In genomic region chr12:11731455-11731854, GRCh38 we compare ENCODE assay signal across 12 cellular contexts.
A peak's percentile ranks its signal among the peaks of the same experiment; 100 is the strongest.
DNase-seq lines count a peak whose midpoint lies in the region; ATAC-seq and TF ChIP-seq lines count a peak whose summit lies in the region.
"Had no signal": no experiment of that assay in that cellular context is flagged by ENCODE, and none has a peak within 500 bp of the region (broad histone marks: within the 10 kb centered on the region; RNA-seq: fewer than 3 reads in every experiment).

No MANE protein-coding gene starts in this region.

- no peaks in the 10 kb centered on the region for H3K27me3 Mint-ChIP-seq in activated naive CD4-positive, alpha-beta T cell treated with anti-CD3 and anti-CD28 coated beads, Interleukin-2, amount 10 ng/mL, durations not matched to agents 7 days and 5 days

- no peaks in the 10 kb centered on the region for H3K9me3 ChIP-seq in gastroesophageal sphincter
- no peaks in the 10 kb centered on the region for H3K9me3 ChIP-seq in left ventricle myocardium inferior (replicated peaks)
- H3K9me3 ChIP-seq: uterus had no signal

- 25 to 37% methylated on average over 3 of the region's 3 CpGs for WGBS in gastroesophageal sphincter (ENCODE audit: low coverage in 1 of 2), 2 donors

- CTCF ChIA-PET in activated naive CD4-positive, alpha-beta T cell treated with anti-CD3 and anti-CD28 coated beads, Interleukin-2, amount 10 ng/mL, durations not matched to agents 7 days and 5 days (lab: Charles Lee) = interaction anchor here (0.6 to 2.0 kb wide), 9 partner anchors 11 to 305 kb away, joined by 3 to 7 read pairs (median 3); no protein-coding TSS in a partner anchor

- peak overlapping the region in 3 of 4 donors; percentile 12 to 72 (median 46) for H3K27ac ChIP-seq in gastroesophageal sphincter
- H3K27ac ChIP-seq in left ventricle myocardium inferior (replicated peaks) = no peak overlapping the region
- H3K27ac ChIP-seq: neural progenitor cell, uterus had no signal

- H3K4me3 Mint-ChIP-seq in activated naive CD4-positive, alpha-beta T cell treated with anti-CD3 and anti-CD28 coated beads, Interleukin-2, amount 10 ng/mL, durations not matched to agents 7 days and 5 days = no peak overlapping the region
- H3K4me3 Mint-ChIP-seq: neural progenitor cell had no signal

- H3K4me1 ChIP-seq in gastroesophageal sphincter = peaks cover 0 to 57% (median 2%) of the 10 kb centered on the region in 3 donors
- H3K4me1 ChIP-seq in left ventricle myocardium inferior = peaks cover 31% of the 10 kb centered on the region
- H3K4me1 ChIP-seq: neural progenitor cell, uterus had no signal

- TF ChIP-seq EP300 in gastroesophageal sphincter (IDR thresholded peaks at IDR 0.05) = no peak

- peak overlapping the region; percentile 83 for H3K27ac Mint-ChIP-seq in activated naive CD4-positive, alpha-beta T cell treated with anti-CD3 and anti-CD28 coated beads, Interleukin-2, amount 10 ng/mL, durations not matched to agents 7 days and 5 days

- H3K9me3 Mint-ChIP-seq in activated naive CD4-positive, alpha-beta T cell treated with anti-CD3 and anti-CD28 coated beads, Interleukin-2, amount 10 ng/mL, durations not matched to agents 7 days and 5 days = no peaks in the 10 kb centered on the region
- H3K9me3 Mint-ChIP-seq: neural progenitor cell had no signal

- peaks cover 68% of the 10 kb centered on the region for H3K4me1 Mint-ChIP-seq in activated naive CD4-positive, alpha-beta T cell treated with anti-CD3 and anti-CD28 coated beads, Interleukin-2, amount 10 ng/mL, durations not matched to agents 7 days and 5 days

- H3K36me3 ChIP-seq in gastroesophageal sphincter = no peaks in the 10 kb centered on the region
- no peaks in the 10 kb centered on the region for H3K36me3 ChIP-seq in left ventricle myocardium inferior
- H3K36me3 ChIP-seq: neural progenitor cell, uterus had no signal

- no peak for DNase-seq in activated naive CD4-positive, alpha-beta T cell treated with anti-CD3 and anti-CD28 coated beads, Interleukin-2, amount 10 ng/mL, durations not matched to agents 7 days and 5 days
- DNase-seq in activated naive CD4-positive, alpha-beta T cell treated with Interleukin-2 at 50 U/mL for 16 hours = no peak
- DNase-seq in SW 1271 (lab: John Stamatoyannopoulos, UW) (peak; percentile 22 to 75), left ventricle myocardium inferior (no peak), GF-D8 (lab: John Stamatoyannopoulos, UW) (no peak)
- DNase-seq: C1 segment of cervical spinal cord, uterus had no signal

- H3K36me3 Mint-ChIP-seq in activated naive CD4-positive, alpha-beta T cell treated with anti-CD3 and anti-CD28 coated beads, Interleukin-2, amount 10 ng/mL, durations not matched to agents 7 days and 5 days = peaks cover 12% of the 10 kb centered on the region

- H3K4me3 ChIP-seq in gastroesophageal sphincter = no peak overlapping the region
- no peak overlapping the region for H3K4me3 ChIP-seq in left ventricle myocardium inferior
- H3K4me3 ChIP-seq: neural progenitor cell, uterus had no signal

- no peak for ATAC-seq in gastroesophageal sphincter
- ATAC-seq in GM21723 (IDR thresholded peaks at IDR 0.05; ENCODE audit: unreplicated experiment) = no peak
- ATAC-seq in HG02571 (IDR thresholded peaks at IDR 0.05; ENCODE audit: unreplicated experiment) = no peak
- ATAC-seq: Panc1 had no signal

- intact Hi-C loops in left ventricle myocardium inferior (cut with micrococcal nuclease) = no loop called here

- H3K27me3 ChIP-seq in gastroesophageal sphincter = no peaks in the 10 kb centered on the region
- no peaks in the 10 kb centered on the region for H3K27me3 ChIP-seq in left ventricle myocardium inferior (ENCODE audit: low read depth)
- H3K27me3 ChIP-seq: neural progenitor cell, uterus had no signal

- TF ChIP-seq CTCF in gastroesophageal sphincter (IDR thresholded peaks at IDR 0.05) (no peak), left ventricle myocardium inferior (IDR thresholded peaks at IDR 0.05; ENCODE audit: borderline replicate concordance) (no peak)

- TF ChIP-seq POLR2A in gastroesophageal sphincter (IDR thresholded peaks at IDR 0.05) = no peak

Comparison
In these comparisons a context has a peak if more than half of its experiments do, and no peak if none do; other contexts are left out.
1. DNase-seq: peak in SW 1271 (2 of 2); none in activated naive CD4-positive, alpha-beta T cell treated with anti-CD3 and anti-CD28 coated beads, Interleukin-2, amount 10 ng/mL, durations not matched to agents 7 days and 5 days (single experiment), activated naive CD4-positive, alpha-beta T cell treated with Interleukin-2 at 50 U/mL for 16 hours (single experiment), left ventricle myocardium inferior (single experiment) and GF-D8 (single experiment).